ENCODE assay signal across 1 cellular context in the genomic region with DNA sequence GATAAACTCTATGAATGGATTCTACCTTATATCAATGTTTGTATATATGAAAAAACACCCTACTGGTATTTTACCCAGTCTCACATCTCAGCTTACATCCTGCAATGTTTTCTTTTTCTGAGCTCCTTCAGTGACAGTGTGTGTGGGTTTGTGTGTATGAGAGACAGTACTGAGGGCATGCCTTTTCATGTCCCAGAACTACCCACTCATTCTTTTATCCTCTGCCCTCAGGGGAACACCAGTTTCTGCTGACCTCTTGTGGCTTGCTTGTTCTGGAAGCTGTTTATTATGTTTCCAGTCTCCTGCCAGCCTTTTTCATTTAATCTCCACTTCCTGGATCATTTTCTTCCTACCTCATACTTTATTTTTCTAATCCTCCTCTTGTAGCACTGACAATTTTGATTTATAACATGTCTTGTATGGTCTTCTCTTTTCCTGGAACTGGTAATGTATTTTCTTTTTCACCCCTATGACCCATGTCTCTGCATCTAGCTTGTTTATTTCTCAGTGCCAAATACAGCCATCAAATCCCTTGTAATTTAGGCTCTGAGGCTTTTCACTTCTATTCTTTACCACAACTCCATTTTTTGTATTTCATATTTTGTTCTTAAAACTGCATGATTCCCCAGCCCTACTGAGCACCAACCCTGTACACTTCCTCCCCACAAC.
TF ChIP-seq lines count a peak whose summit lies in the region.

No MANE protein-coding gene starts in this region.

TF ChIP-seq in WTC11, 78 proteins besides CTCF, POLR2A, EP300 and RAD21 (continued from another document):
- TF ChIP-seq, protein P1, sequence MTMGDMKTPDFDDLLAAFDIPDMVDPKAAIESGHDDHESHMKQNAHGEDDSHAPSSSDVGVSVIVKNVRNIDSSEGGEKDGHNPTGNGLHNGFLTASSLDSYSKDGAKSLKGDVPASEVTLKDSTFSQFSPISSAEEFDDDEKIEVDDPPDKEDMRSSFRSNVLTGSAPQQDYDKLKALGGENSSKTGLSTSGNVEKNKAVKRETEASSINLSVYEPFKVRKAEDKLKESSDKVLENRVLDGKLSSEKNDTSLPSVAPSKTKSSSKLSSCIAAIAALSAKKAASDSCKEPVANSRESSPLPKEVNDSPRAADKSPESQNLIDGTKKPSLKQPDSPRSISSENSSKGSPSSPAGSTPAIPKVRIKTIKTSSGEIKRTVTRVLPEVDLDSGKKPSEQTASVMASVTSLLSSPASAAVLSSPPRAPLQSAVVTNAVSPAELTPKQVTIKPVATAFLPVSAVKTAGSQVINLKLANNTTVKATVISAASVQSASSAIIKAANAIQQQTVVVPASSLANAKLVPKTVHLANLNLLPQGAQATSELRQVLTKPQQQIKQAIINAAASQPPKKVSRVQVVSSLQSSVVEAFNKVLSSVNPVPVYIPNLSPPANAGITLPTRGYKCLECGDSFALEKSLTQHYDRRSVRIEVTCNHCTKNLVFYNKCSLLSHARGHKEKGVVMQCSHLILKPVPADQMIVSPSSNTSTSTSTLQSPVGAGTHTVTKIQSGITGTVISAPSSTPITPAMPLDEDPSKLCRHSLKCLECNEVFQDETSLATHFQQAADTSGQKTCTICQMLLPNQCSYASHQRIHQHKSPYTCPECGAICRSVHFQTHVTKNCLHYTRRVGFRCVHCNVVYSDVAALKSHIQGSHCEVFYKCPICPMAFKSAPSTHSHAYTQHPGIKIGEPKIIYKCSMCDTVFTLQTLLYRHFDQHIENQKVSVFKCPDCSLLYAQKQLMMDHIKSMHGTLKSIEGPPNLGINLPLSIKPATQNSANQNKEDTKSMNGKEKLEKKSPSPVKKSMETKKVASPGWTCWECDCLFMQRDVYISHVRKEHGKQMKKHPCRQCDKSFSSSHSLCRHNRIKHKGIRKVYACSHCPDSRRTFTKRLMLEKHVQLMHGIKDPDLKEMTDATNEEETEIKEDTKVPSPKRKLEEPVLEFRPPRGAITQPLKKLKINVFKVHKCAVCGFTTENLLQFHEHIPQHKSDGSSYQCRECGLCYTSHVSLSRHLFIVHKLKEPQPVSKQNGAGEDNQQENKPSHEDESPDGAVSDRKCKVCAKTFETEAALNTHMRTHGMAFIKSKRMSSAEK (CRISPR knock-in tag; IDR thresholded peaks at IDR 0.05; ENCODE audit: borderline replicate concordance) = no peak
- no peak for TF ChIP-seq ZNF219 (CRISPR knock-in tag; IDR thresholded peaks at IDR 0.05; ENCODE audit: borderline replicate concordance)
- TF ChIP-seq, protein P2, sequence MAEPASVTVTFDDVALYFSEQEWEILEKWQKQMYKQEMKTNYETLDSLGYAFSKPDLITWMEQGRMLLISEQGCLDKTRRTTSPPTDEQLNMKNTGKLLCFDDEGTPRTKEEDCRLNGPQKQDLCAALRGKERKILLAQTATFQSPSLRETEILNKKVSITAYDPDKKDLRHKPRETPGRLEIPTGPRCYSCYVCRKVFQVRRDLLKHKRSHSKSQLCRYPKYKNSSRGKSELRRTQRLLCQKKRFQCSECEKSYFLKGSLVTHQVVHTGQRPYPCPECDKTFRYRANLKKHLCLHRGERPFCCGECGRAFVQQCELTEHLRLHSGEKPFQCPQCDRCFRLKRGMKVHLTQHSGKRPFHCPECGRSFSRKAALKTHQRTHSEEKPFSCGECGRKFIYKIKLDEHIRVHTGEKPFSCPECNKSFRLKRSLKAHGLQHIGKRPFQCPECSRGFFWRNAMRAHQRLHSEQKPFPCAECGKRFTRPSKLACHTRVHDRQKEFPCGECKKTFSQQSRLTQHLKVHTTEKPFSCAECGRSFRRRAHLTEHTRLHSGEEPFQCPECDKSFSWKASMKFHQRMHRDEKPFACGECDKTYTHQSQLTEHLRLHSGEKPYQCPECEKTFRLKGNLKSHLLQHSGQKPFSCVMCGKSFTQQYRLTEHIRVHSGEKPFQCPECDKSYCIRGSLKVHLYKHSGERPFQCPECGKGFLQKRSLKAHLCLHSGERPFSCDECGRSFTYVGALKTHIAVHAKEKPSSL (CRISPR knock-in tag; conservative IDR thresholded peaks at IDR 0.05) = no peak
- TF ChIP-seq ZNF121 (CRISPR knock-in tag; IDR thresholded peaks at IDR 0.05) = no peak
- TF ChIP-seq GRHL2 (CRISPR knock-in tag; IDR thresholded peaks at IDR 0.05; ENCODE audit: insufficient replicate concordance, severe bottlenecking) = no peak
- no peak for TF ChIP-seq MXD4 (CRISPR knock-in tag; IDR thresholded peaks at IDR 0.05; ENCODE audit: borderline replicate concordance)
- TF ChIP-seq EMX1 (CRISPR knock-in tag; IDR thresholded peaks at IDR 0.05) = no peak
- TF ChIP-seq, protein P3, sequence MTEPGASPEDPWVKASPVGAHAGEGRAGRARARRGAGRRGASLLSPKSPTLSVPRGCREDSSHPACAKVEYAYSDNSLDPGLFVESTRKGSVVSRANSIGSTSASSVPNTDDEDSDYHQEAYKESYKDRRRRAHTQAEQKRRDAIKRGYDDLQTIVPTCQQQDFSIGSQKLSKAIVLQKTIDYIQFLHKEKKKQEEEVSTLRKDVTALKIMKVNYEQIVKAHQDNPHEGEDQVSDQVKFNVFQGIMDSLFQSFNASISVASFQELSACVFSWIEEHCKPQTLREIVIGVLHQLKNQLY (CRISPR knock-in tag; IDR thresholded peaks at IDR 0.05) = no peak
TF ChIP-seq in WTC11: peak in this region for 0.
